ENCODE assay signal across 8 cellular contexts in the genomic region with DNA sequence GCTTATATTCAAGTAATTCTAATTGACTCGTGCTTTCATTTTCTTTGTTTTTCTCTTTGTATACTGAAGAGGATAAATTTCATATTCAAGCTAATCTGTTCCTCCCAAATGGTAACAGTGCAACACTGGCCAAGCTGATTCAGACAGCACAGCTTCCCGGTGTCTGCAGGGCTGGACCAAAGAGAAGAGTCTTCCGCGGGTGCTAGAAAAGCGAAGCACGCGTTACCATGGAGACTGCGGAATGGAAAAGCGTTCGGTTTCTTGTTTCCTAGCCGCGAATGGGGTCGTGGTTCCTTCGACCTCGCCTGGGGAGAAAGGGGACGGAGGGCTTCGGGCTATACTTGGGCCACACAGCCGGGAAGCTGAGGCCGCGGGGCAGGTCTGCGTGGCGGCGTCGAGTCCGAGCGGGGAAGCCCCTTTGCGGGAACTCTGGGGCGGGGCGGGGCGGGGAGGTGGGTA. TPM values are rescaled to one million over a fixed set of nuclear protein-coding genes. Genes with fewer than 3 reads are reported as not detected.
DNase-seq lines count a peak whose midpoint lies in the region; ATAC-seq and TF ChIP-seq lines count a peak whose summit lies in the region.

No MANE protein-coding gene starts in this region.

- ATAC-seq in activated CD8-positive, alpha-beta T cell treated with anti-CD3 and anti-CD28 coated beads, Interleukin-2, amount 10 ng/mL, durations not matched to agents 7 days and 5 days, result peak; percentile 80
- no peak for ATAC-seq in GM18517 (IDR thresholded peaks at IDR 0.05; ENCODE audit: unreplicated experiment)

- DNase-seq in GM06990 (ENCODE audit: extremely low read depth, insufficient read length) (no peak), NCI-H2196 treated with DMSO at 0.1 percent for 48 hours (lab: John Stamatoyannopoulos, UW; ENCODE audit: unreplicated experiment) (peak; percentile 32), epithelial cell of proximal tubule (ENCODE audit: low read depth) (no peak), tibial nerve (ENCODE audit: low spot score in 2 of 2) (peak in 1 of 2 donors; percentile 26), NCI-H2081 treated with DMSO at 0.1 percent for 48 hours (lab: John Stamatoyannopoulos, UW) (no peak)
- DNase-seq in activated CD8-positive, alpha-beta T cell treated with anti-CD3 and anti-CD28 coated beads, Interleukin-2, amount 10 ng/mL, durations not matched to agents 7 days and 5 days, result peak; percentile 67

- TF ChIP-seq CTCF in GM06990 (IDR thresholded peaks at IDR 0.05; ENCODE audit: insufficient read depth, low read length, poor library complexity, severe bottlenecking), result no peak
- TF ChIP-seq CTCF in epithelial cell of proximal tubule (conservative IDR thresholded peaks at IDR 0.05; ENCODE audit: low read depth, low read length), result no peak
- TF ChIP-seq CTCF in tibial nerve (IDR thresholded peaks at IDR 0.05), result no peak

- H3K27ac ChIP-seq in tibial nerve, result peak overlapping the region in 2 of 4 donors; percentile 65 to 73

- peak overlapping the region; percentile 9 for H3K27ac Mint-ChIP-seq in activated CD8-positive, alpha-beta T cell treated with anti-CD3 and anti-CD28 coated beads, Interleukin-2, amount 10 ng/mL, durations not matched to agents 7 days and 5 days

- WGBS in tibial nerve, 2 donors, result 0% methylated on average over 30 of the region's 30 CpGs

- CTCF ChIA-PET in activated CD8-positive, alpha-beta T cell treated with anti-CD3 and anti-CD28 coated beads, Interleukin-2, amount 10 ng/mL, durations not matched to agents 7 days and 5 days (lab: Charles Lee), result interaction anchor here (0.8 to 8.1 kb wide), 7 partner anchors 9 to 325 kb away, joined by 3 to 165 read pairs (median 4); no protein-coding TSS in a partner anchor

- no peaks in the 10 kb centered on the region for H3K36me3 ChIP-seq in GM06990 (ENCODE audit: control insufficient read depth, insufficient read depth, low read length)
- H3K36me3 ChIP-seq in mucosa of stomach (ENCODE audit: control insufficient read depth, insufficient read depth, low read length), result no peaks in the 10 kb centered on the region
- no peaks in the 10 kb centered on the region for H3K36me3 ChIP-seq in tibial nerve

- H3K9me3 ChIP-seq in mucosa of stomach (ENCODE audit: control insufficient read depth, low read length), result no peaks in the 10 kb centered on the region
- H3K9me3 ChIP-seq in tibial nerve, result no peaks in the 10 kb centered on the region

- H3K4me3 ChIP-seq in GM06990 (replicated peaks; ENCODE audit: low read depth, low read length) (peak overlapping the region; percentile 44), epithelial cell of proximal tubule (ENCODE audit: low read depth, low read length) (peak overlapping the region; percentile 64), mucosa of stomach (ENCODE audit: low read length) (peak overlapping the region; percentile 20), tibial nerve (peak overlapping the region; percentile 15 to 67 (median 52))

- POLR2A ChIA-PET in activated CD8-positive, alpha-beta T cell treated with anti-CD3 and anti-CD28 coated beads, Interleukin-2, amount 10 ng/mL, durations not matched to agents 7 days and 5 days (lab: Charles Lee), result no interaction called here

- H3K27me3 ChIP-seq in GM06990 (replicated peaks; ENCODE audit: control insufficient read depth, insufficient read depth, low read length) (no peaks in the 10 kb centered on the region; the same call in none of the 2 replicates), mucosa of stomach (ENCODE audit: control insufficient read depth, insufficient read depth, low read length) (peaks cover 36% of the 10 kb centered on the region), tibial nerve (peaks cover 0 to 12% of the 10 kb centered on the region in 2 donors)

- no peak for TF ChIP-seq EP300 in tibial nerve (IDR thresholded peaks at IDR 0.05)

- H3K27me3 Mint-ChIP-seq in activated CD8-positive, alpha-beta T cell treated with anti-CD3 and anti-CD28 coated beads, Interleukin-2, amount 10 ng/mL, durations not matched to agents 7 days and 5 days (ENCODE audit: low read depth), result peaks cover 31% of the 10 kb centered on the region

- H3K9ac ChIP-seq in mucosa of stomach (ENCODE audit: low read length), result peak overlapping the region; percentile 52

- peaks cover 20% of the 10 kb centered on the region for H3K4me1 Mint-ChIP-seq in activated CD8-positive, alpha-beta T cell treated with anti-CD3 and anti-CD28 coated beads, Interleukin-2, amount 10 ng/mL, durations not matched to agents 7 days and 5 days (ENCODE audit: low read depth)

- H3K4me3 Mint-ChIP-seq in activated CD8-positive, alpha-beta T cell treated with anti-CD3 and anti-CD28 coated beads, Interleukin-2, amount 10 ng/mL, durations not matched to agents 7 days and 5 days, result peak overlapping the region; percentile 86

- TF ChIP-seq POLR2A in tibial nerve (IDR thresholded peaks at IDR 0.05), result no peak

- H3K4me1 ChIP-seq in mucosa of stomach (ENCODE audit: control insufficient read depth, insufficient read depth, low read length), result peaks cover 4% of the 10 kb centered on the region
- peaks cover 0 to 16% (median 5%) of the 10 kb centered on the region in 4 donors for H3K4me1 ChIP-seq in tibial nerve

- H3K36me3 Mint-ChIP-seq in activated CD8-positive, alpha-beta T cell treated with anti-CD3 and anti-CD28 coated beads, Interleukin-2, amount 10 ng/mL, durations not matched to agents 7 days and 5 days (ENCODE audit: low read depth), result peaks cover 7% of the 10 kb centered on the region

- H3K9me3 Mint-ChIP-seq in activated CD8-positive, alpha-beta T cell treated with anti-CD3 and anti-CD28 coated beads, Interleukin-2, amount 10 ng/mL, durations not matched to agents 7 days and 5 days (ENCODE audit: insufficient read depth), result peaks cover 5% of the 10 kb centered on the region

RNA-seq across cellular contexts. Expression of a gene that starts 6.2 kb away (rescaled TPM):
- under 1 TPM; 0.39 to 0.40 TPM for total RNA-seq in activated CD8-positive, alpha-beta T cell treated with anti-CD3 and anti-CD28 coated beads, Interleukin-2, amount 10 ng/mL, durations not matched to agents 7 days and 5 days
- total RNA-seq in epithelial cell of proximal tubule, result 0.52 and 0.65 TPM in 2 replicates
- total RNA-seq in tibial nerve, result 1 to 10 TPM in 3 of 4 donors, under 1 TPM in 1; 0.84 to 3.7 (median 1.6) TPM

RNA-seq across cellular contexts. Expression of a gene that starts 33.7 kb away (rescaled TPM):
- total RNA-seq in activated CD8-positive, alpha-beta T cell treated with anti-CD3 and anti-CD28 coated beads, Interleukin-2, amount 10 ng/mL, durations not matched to agents 7 days and 5 days, result not detected
- total RNA-seq in epithelial cell of proximal tubule (not detected in 2 replicates), tibial nerve (not detected)

Comparison
In these comparisons a context has a peak if more than half of its experiments do, and no peak if none do; other contexts are left out.
1. DNase-seq: peak in NCI-H2196 treated with DMSO at 0.1 percent for 48 hours (single experiment) and activated CD8-positive, alpha-beta T cell treated with anti-CD3 and anti-CD28 coated beads, Interleukin-2, amount 10 ng/mL, durations not matched to agents 7 days and 5 days (single experiment); none in GM06990 (single experiment), epithelial cell of proximal tubule (single experiment) and NCI-H2081 treated with DMSO at 0.1 percent for 48 hours (single experiment).
2. Peak in every context shown above with its lines, with median percentiles within 50 percentile points of each other: H3K4me3 ChIP-seq.